ENCODE assay signal across 27 cellular contexts in genomic region chr2:237642030-237642700, GRCh38. TPM values are rescaled to one million over a fixed set of nuclear protein-coding genes. Genes with fewer than 3 reads are reported as not detected.
DNase-seq lines count a peak whose midpoint lies in the region; ATAC-seq, FAIRE-seq and TF ChIP-seq lines count a peak whose summit lies in the region.
"Had no signal": no experiment of that assay in that cellular context is flagged by ENCODE, and none has a peak within 500 bp of the region (broad histone marks: within the 10 kb centered on the region; RNA-seq: fewer than 3 reads in every experiment).

No MANE protein-coding gene starts in this region.

- no peaks in the 10 kb centered on the region for H4K20me1 ChIP-seq in K562 (replicated peaks; ENCODE audit: control insufficient read depth, insufficient read depth, low read length)

- in situ Hi-C loops in K562 (cut with MboI): no loop called here

- H3K79me1 ChIP-seq in neuronal stem cell (ENCODE audit: low read depth, low read length): peaks cover 1% of the 10 kb centered on the region

- no peak overlapping the region for H3K23ac ChIP-seq in neuronal stem cell (ENCODE audit: low read depth, low read length, poor library complexity)

- ATAC-seq in K562: no peak
- ATAC-seq in GM18867 (IDR thresholded peaks at IDR 0.05; ENCODE audit: unreplicated experiment): no peak

- H2BK5ac ChIP-seq in neuronal stem cell (ENCODE audit: low read length): no peak overlapping the region

- no peak for TF ChIP-seq POLR2A in K562 (conservative IDR thresholded peaks at IDR 0.05)

- TF ChIP-seq RAD21 in Ishikawa (IDR thresholded peaks at IDR 0.05; ENCODE audit: low read depth) (no peak), K562 (CRISPR knock-in tag; conservative IDR thresholded peaks at IDR 0.05 in 1 of 2, IDR thresholded peaks at IDR 0.05 in 1 of 2) (no peak)

- BruUV-seq in K562 (replicated peaks; lab: Mats Ljungman, UMichigan): no TSS peak

- H3K9me1 ChIP-seq in K562 (ENCODE audit: control insufficient read depth, insufficient read depth, low read length): no peaks in the 10 kb centered on the region

- H2AFZ ChIP-seq in K562 (ENCODE audit: low read depth, low read length) (no peak overlapping the region), neuronal stem cell (ENCODE audit: low read length) (no peak overlapping the region)
- H2AFZ ChIP-seq: PC-9 had no signal

- no peak for DNase-seq in K562 (ENCODE audit: extremely low read depth in 1 of 4, low spot score in 3 of 4)
- DNase-seq in neuronal stem cell (ENCODE audit: low spot score): no peak
- DNase-seq in activated T-cell treated with anti-CD3 and anti-CD28 coated beads for 4 hours: no peak
- DNase-seq in chondrocyte (ENCODE audit: low spot score): no peak
- no peak for DNase-seq in activated CD4-positive, alpha-beta T cell treated with anti-CD3 and anti-CD28 coated beads, Interleukin-2, amount 50 U/mL, for 1 hour
- DNase-seq: BE2C; CD8-positive, alpha-beta memory T cell; DMS79 treated with DMSO at 0.1 percent for 48 hours; MM.1S; NCI-H1092; NCI-H1436; NCI-H187; NCI-H2081 treated with DMSO at 0.1 percent for 48 hours; NCI-H2171 treated with DMSO at 0.1 percent for 48 hours; NCI-H524 treated with DMSO at 0.1 percent for 48 hours; NCI-H82; NK-92 treated with Interleukin-12 subunit alpha and Interleukin-12 subunit beta, amount 100 ng/mL, for 24 hours; PC-9; Right ventricle myocardium superior; RPMI8226 had no signal

- H3K9me3 Mint-ChIP-seq in chondrocyte (ENCODE audit: low read depth): no peaks in the 10 kb centered on the region

- H3K4me1 ChIP-seq in K562 (replicated peaks in 1 of 2; ENCODE audit: control insufficient read depth in 2 of 2, insufficient read depth in 2 of 2, low read length in 2 of 2) (no peaks in the 10 kb centered on the region), neuronal stem cell (ENCODE audit: control insufficient read depth in 2 of 2, insufficient read depth in 1 of 2, low read depth in 1 of 2, low read length in 2 of 2) (peaks cover 0 to 1% of the 10 kb centered on the region in 2 donors)
- H3K4me1 ChIP-seq: BE2C, HAP-1, SJSA1 had no signal

- H3K79me2 ChIP-seq in K562 (ENCODE audit: control insufficient read depth, insufficient read depth, low read length): no peaks in the 10 kb centered on the region

- H3K27ac Mint-ChIP-seq in chondrocyte (ENCODE audit: unreplicated experiment): no peak overlapping the region
- H3K27ac Mint-ChIP-seq: CD14-positive monocyte had no signal

- H3K27ac ChIP-seq in K562 (ENCODE audit: extremely low read depth, low read depth, low read length): no peak overlapping the region
- H3K27ac ChIP-seq in neuronal stem cell (replicated peaks; ENCODE audit: low read length): no peak overlapping the region
- H3K27ac ChIP-seq: KMS-11, PC-9, SJSA1 had no signal

- no peak overlapping the region for H3K14ac ChIP-seq in neuronal stem cell (ENCODE audit: low read length)

- no peak overlapping the region for H3K9ac ChIP-seq in K562 (ENCODE audit: insufficient read depth in 1 of 2, low read depth in 2 of 2, low read length in 2 of 2)
- no peak overlapping the region for H3K9ac ChIP-seq in neuronal stem cell (ENCODE audit: low read depth, low read length, poor library complexity)
- H3K9ac ChIP-seq: KMS-11 had no signal

- H3K4me2 ChIP-seq in K562 (ENCODE audit: insufficient read depth, low read length) (no peak overlapping the region), neuronal stem cell (ENCODE audit: insufficient read depth, low read length, poor library complexity, severe bottlenecking) (no peak overlapping the region)
- H3K4me2 ChIP-seq: KMS-11, PC-9 had no signal

- no peak overlapping the region for H2AK5ac ChIP-seq in neuronal stem cell (ENCODE audit: low read depth, low read length)

- intact Hi-C loops in K562 (cut with micrococcal nuclease): no loop called here

- peaks cover 11 to 58% of the 10 kb centered on the region in 2 experiments; a peak in 3 of 5 replicates for H3K27me3 ChIP-seq in K562 (ENCODE audit: control insufficient read depth in 2 of 2, insufficient read depth in 2 of 2, low read length in 2 of 2)
- no peaks in the 10 kb centered on the region for H3K27me3 ChIP-seq in neuronal stem cell (ENCODE audit: control insufficient read depth in 3 of 3, insufficient read depth in 3 of 3, low read depth in 1 of 3, low read length in 3 of 3)
- H3K27me3 ChIP-seq: BE2C, SJSA1 had no signal

- H2BK15ac ChIP-seq in neuronal stem cell (ENCODE audit: low read length): no peak overlapping the region

- WGBS in K562 (ENCODE audit: insufficient coverage, low coverage, missing lambda C conversion rate): 0% methylated on average over 8 of the region's 12 CpGs
- no CpG with 5 or more reads among the region's 12 CpGs for WGBS in neuronal stem cell (ENCODE audit: extremely low coverage in 2 of 2, insufficient read length in 2 of 2, insufficient replicate concordance in 1 of 2), 2 donors

- no peak for TF ChIP-seq EP300 in Ishikawa (IDR thresholded peaks at IDR 0.05; ENCODE audit: borderline replicate concordance)
- TF ChIP-seq EP300 in K562 (IDR thresholded peaks at IDR 0.05; ENCODE audit: low read length): no peak

- H3K4me3 ChIP-seq in K562 (no peak overlapping the region), neuronal stem cell (ENCODE audit: low read length in 2 of 2) (no peak overlapping the region)
- H3K4me3 ChIP-seq: HAP-1, PC-9, SJSA1 had no signal

- no peak for FAIRE-seq in K562 (lab: Jason Lieb, UNC)
- FAIRE-seq: GM12892 had no signal

- H3K4ac ChIP-seq in neuronal stem cell (ENCODE audit: low read length): no peak overlapping the region

- peaks cover 13% of the 10 kb centered on the region for H3K36me3 Mint-ChIP-seq in chondrocyte (ENCODE audit: low read depth)

- no peaks in the 10 kb centered on the region for H3K36me3 ChIP-seq in K562 (ENCODE audit: control insufficient read depth, insufficient read depth, low read length)
- H3K36me3 ChIP-seq in neuronal stem cell (replicated peaks in 1 of 2; ENCODE audit: control insufficient read depth in 2 of 2, insufficient read depth in 2 of 2, low read length in 2 of 2): peaks cover 2 to 20% of the 10 kb centered on the region in 2 donors
- H3K36me3 ChIP-seq: BE2C, HAP-1 had no signal

- peaks cover 14% of the 10 kb centered on the region for H3K4me1 Mint-ChIP-seq in chondrocyte (ENCODE audit: low read depth)
- H3K4me1 Mint-ChIP-seq: CD8-positive, alpha-beta memory T cell had no signal

- H2BK120ac ChIP-seq in neuronal stem cell (ENCODE audit: low read depth, low read length): no peak overlapping the region

- no peak overlapping the region for H2BK12ac ChIP-seq in neuronal stem cell (ENCODE audit: low read length)

- TF ChIP-seq CTCF in K562 (IDR thresholded peaks at IDR 0.05 in 2 of 3, conservative IDR thresholded peaks at IDR 0.05 in 1 of 3; ENCODE audit: insufficient read depth in 2 of 3, low read depth in 1 of 3, low read length in 3 of 3): no peak
- no peak for TF ChIP-seq CTCF in chondrocyte (IDR thresholded peaks at IDR 0.05)

- H3K9me3 ChIP-seq in K562 (replicated peaks; ENCODE audit: control insufficient read depth, insufficient read depth, low read depth, low read length): no peaks in the 10 kb centered on the region
- peaks cover 4 to 7% of the 10 kb centered on the region in 2 donors for H3K9me3 ChIP-seq in neuronal stem cell (replicated peaks in 1 of 2; ENCODE audit: control insufficient read depth in 2 of 2, insufficient read depth in 1 of 2, low read depth in 1 of 2, low read length in 2 of 2)
- H3K9me3 ChIP-seq: BE2C, HAP-1, SJSA1 had no signal

- no peak overlapping the region for H4K91ac ChIP-seq in neuronal stem cell (ENCODE audit: low read depth, low read length, poor library complexity)

- POLR2A ChIA-PET in K562 (lab: Yijun Ruan, JAX): no interaction called here

- no peak overlapping the region for H3K4me3 Mint-ChIP-seq in chondrocyte (ENCODE audit: unreplicated experiment)
- H3K4me3 Mint-ChIP-seq: CD14-positive monocyte; CD8-positive, alpha-beta memory T cell had no signal

- H3K27me3 Mint-ChIP-seq in chondrocyte (ENCODE audit: low read depth): no peaks in the 10 kb centered on the region

- H3K18ac ChIP-seq in neuronal stem cell (ENCODE audit: low read length): peak overlapping the region; percentile 27

- H4K8ac ChIP-seq in neuronal stem cell (ENCODE audit: low read depth, low read length): no peak overlapping the region

- CTCF ChIA-PET in K562 (lab: Yijun Ruan, JAX; ENCODE audit: low intra/inter-chr PET ratio): no interaction called here

RNA-seq across cellular contexts. Expression of gene LRRFIP1, which starts 14.8 kb away (rescaled TPM):
- total RNA-seq in K562 (2011; cell fraction: chromatin; rRNA removed; ENCODE audit: low replicate concordance): 39.0 and 77.6 TPM in 2 replicates
- total RNA-seq in K562 (2011; cell fraction: nucleolus; rRNA removed): 15.0 and 23.0 TPM in 2 replicates
- total RNA-seq in K562 (2011; cell fraction: nucleoplasm; rRNA removed): 45.0 and 78.0 TPM in 2 replicates
- total RNA-seq in K562 (2014; rRNA removed) (31.6 and 32.2 TPM in 2 replicates), K562 (2014; rRNA removed; fragmentation: Illumina TruSeq; extraction: Trizol) (33.1 and 38.9 TPM in 2 replicates), K562 (2015; rRNA removed; fragmentation: Illumina TruSeq; extraction: Trizol) (25.5 and 28.1 TPM in 2 replicates), K562 (2021) (31.3 and 31.4 TPM in 2 replicates), chondrocyte (84.7 to 97.5 TPM (median 91.5 TPM) in 3 replicates)
- polyA plus RNA-seq in K562 (2011; rRNA removed) (18.3 and 26.8 TPM in 2 replicates), K562 (2014; fragmentation: Illumina TruSeq; extraction: Trizol) (41.9 and 45.2 TPM in 2 replicates), K562 (2014; fragmentation: Nextera tagmentation; extraction: Ambion mirVana) (10 to 100 TPM; 13.1 to 13.8 TPM), K562 (2014; rRNA removed) (35.6 and 39.5 TPM in 2 replicates)
- 8.0 and 11.2 TPM in 2 replicates for polyA plus RNA-seq in K562 (2011; cell fraction: cytosol; rRNA removed)
- polyA plus RNA-seq in K562 (2011; cell fraction: nucleus; rRNA removed): 15.4 and 17.6 TPM in 2 replicates
- polyA plus RNA-seq in K562 (2012): 21.8 and 26.9 TPM in 2 replicates
- polyA minus RNA-seq in K562 (2011; rRNA and poly(A)+ RNA removed): 46.2 and 50.8 TPM in 2 replicates
- 14.3 and 18.8 TPM in 2 replicates for polyA minus RNA-seq in K562 (2011; cell fraction: cytosol; rRNA and poly(A)+ RNA removed)
- 12.4 and 19.2 TPM in 2 replicates for polyA minus RNA-seq in K562 (2011; cell fraction: nucleus; rRNA and poly(A)+ RNA removed)
- 30.3 TPM for polyA plus RNA-seq in neuronal stem cell (2013, experiment 1 of 2)
- polyA plus RNA-seq in neuronal stem cell (2013, experiment 2 of 2): 33.9 TPM

RNA-seq across cellular contexts. Expression of gene RAB17, which starts 51.6 kb away (rescaled TPM):
- total RNA-seq in K562 (2011; cell fraction: chromatin; rRNA removed; ENCODE audit: low replicate concordance): 0.09 TPM in 1 of 2 replicates, not detected in the other
- total RNA-seq in K562 (2011; cell fraction: nucleolus; rRNA removed): not detected in 2 replicates
- total RNA-seq in K562 (2011; cell fraction: nucleoplasm; rRNA removed): not detected in 2 replicates
- total RNA-seq in K562 (2014; rRNA removed) (not detected in 2 replicates), K562 (2014; rRNA removed; fragmentation: Illumina TruSeq; extraction: Trizol) (not detected in 2 replicates), K562 (2015; rRNA removed; fragmentation: Illumina TruSeq; extraction: Trizol) (not detected in 2 replicates), K562 (2021) (0.13 and 0.16 TPM in 2 replicates), chondrocyte (0.25 to 0.95 TPM (median 0.68 TPM) in 3 replicates)
- polyA plus RNA-seq in K562 (2011; rRNA removed) (not detected in 2 replicates), K562 (2014; fragmentation: Illumina TruSeq; extraction: Trizol) (not detected in 2 replicates), K562 (2014; fragmentation: Nextera tagmentation; extraction: Ambion mirVana) (not detected), K562 (2014; rRNA removed) (not detected in 2 replicates)
- polyA plus RNA-seq in K562 (2011; cell fraction: cytosol; rRNA removed): not detected in 2 replicates
- polyA plus RNA-seq in K562 (2011; cell fraction: nucleus; rRNA removed): not detected in 2 replicates
- not detected in 2 replicates for polyA plus RNA-seq in K562 (2012)
- polyA minus RNA-seq in K562 (2011; rRNA and poly(A)+ RNA removed): not detected in 2 replicates
- not detected in 2 replicates for polyA minus RNA-seq in K562 (2011; cell fraction: cytosol; rRNA and poly(A)+ RNA removed)
- not detected in 2 replicates for polyA minus RNA-seq in K562 (2011; cell fraction: nucleus; rRNA and poly(A)+ RNA removed)
- polyA plus RNA-seq in neuronal stem cell (2013, experiment 1 of 2): 0.15 TPM
- not detected for polyA plus RNA-seq in neuronal stem cell (2013, experiment 2 of 2)
- total RNA-seq: CD8-positive, alpha-beta memory T cell had no signal
- polyA plus RNA-seq: CD8-positive, alpha-beta memory T cell had no signal
